Comparison of ENCODE assay signal across 1 cellular context in the genomic region with DNA sequence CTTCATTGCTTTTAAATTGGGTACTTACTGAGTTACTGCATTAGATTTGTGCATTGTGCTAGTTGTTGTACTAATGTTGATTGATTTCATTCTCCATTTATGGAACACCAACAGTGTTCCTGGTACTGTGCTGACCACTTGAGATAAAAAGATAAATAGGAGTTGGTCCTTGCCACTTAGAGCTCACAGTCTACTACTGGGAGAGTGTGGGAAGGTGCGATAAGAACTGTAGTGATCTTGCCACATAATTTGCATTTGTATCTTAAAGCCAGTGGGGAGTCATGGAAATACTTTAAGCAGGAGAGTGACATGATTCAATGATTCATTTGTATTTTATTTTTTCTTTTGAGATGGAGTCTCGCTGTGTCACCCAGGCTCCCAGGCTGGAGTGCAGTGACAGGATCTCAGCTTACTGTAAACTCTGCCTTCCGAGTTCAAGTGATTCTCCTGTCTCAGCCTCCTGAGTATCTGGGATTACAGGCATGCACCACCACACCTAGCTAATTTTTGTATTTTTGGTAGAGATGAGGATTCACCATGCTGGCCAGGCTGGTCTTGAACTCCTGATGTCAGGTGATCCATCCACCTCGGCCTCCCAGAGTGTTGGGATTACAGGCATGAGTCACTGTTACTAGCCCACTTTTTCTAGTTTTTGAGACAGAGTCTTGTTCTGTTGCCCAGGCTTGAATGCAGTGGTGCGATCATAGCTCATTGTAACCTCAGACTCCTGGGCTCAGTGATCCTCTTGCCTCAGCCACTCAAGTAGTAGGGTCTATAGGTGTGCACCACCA.
A peak's percentile ranks its signal among the peaks of the same experiment; 100 is the strongest.
TF ChIP-seq lines count a peak whose summit lies in the region.

No MANE protein-coding gene starts in this region.

TF ChIP-seq in K562, 482 proteins besides CTCF, POLR2A, EP300 and RAD21 (continued from another document and continues in another):
- TF ChIP-seq, protein P1, sequence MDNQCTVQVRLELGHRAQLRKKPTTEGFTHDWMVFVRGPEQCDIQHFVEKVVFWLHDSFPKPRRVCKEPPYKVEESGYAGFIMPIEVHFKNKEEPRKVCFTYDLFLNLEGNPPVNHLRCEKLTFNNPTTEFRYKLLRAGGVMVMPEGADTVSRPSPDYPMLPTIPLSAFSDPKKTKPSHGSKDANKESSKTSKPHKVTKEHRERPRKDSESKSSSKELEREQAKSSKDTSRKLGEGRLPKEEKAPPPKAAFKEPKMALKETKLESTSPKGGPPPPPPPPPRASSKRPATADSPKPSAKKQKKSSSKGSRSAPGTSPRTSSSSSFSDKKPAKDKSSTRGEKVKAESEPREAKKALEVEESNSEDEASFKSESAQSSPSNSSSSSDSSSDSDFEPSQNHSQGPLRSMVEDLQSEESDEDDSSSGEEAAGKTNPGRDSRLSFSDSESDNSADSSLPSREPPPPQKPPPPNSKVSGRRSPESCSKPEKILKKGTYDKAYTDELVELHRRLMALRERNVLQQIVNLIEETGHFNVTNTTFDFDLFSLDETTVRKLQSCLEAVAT (IDR thresholded peaks at IDR 0.05) = peak in 1 of 2 experiments; percentile 6; a peak in 1 of 4 replicates
- TF ChIP-seq SOX6 (IDR thresholded peaks at IDR 0.05) = peak; percentile 93
- TF ChIP-seq NRF1 (conservative IDR thresholded peaks at IDR 0.05 in 1 of 2, IDR thresholded peaks at IDR 0.05 in 1 of 2) = 0 out of 4 replicates have a peak, but pooled peaks of 1 of the 2 experiments have one; percentile 36
- peak; percentile 74 for TF ChIP-seq ATF3 (IDR thresholded peaks at IDR 0.05)
- peak; percentile 75; the same call in 1 of the 2 replicates for TF ChIP-seq ATF3 (CRISPR knock-in tag; conservative IDR thresholded peaks at IDR 0.05)
- 0 out of 2 replicates have a peak, but pooled peaks have one; percentile 36 for TF ChIP-seq ZNF589 (CRISPR knock-in tag; IDR thresholded peaks at IDR 0.05; ENCODE audit: low read depth)
- no peak for TF ChIP-seq POLR2H (tag; IDR thresholded peaks at IDR 0.05; ENCODE audit: low read depth)
- TF ChIP-seq SMARCA5 (IDR thresholded peaks at IDR 0.05) = 0 out of 2 replicates have a peak, but pooled peaks have one; percentile 56
- peak in 1 of 2 experiments; percentile 88; a peak in 2 of 4 replicates for TF ChIP-seq RCOR1 (IDR thresholded peaks at IDR 0.05; ENCODE audit: borderline replicate concordance in 1 of 2, low read depth in 2 of 2, low read length in 2 of 2)
- TF ChIP-seq PML (IDR thresholded peaks at IDR 0.05; ENCODE audit: low read length) = peak; percentile 65; the same call in 1 of the 2 replicates
- peak; percentile 84 for TF ChIP-seq CTBP1 (IDR thresholded peaks at IDR 0.05; ENCODE audit: borderline replicate concordance)
- peak; percentile 85 for TF ChIP-seq CBFA2T2 (conservative IDR thresholded peaks at IDR 0.05)
- no peak for TF ChIP-seq XRCC5 (IDR thresholded peaks at IDR 0.05; ENCODE audit: low read depth, low read length)
- TF ChIP-seq HDAC2 (IDR thresholded peaks at IDR 0.05) = peak; percentile 86; the same call in 1 of the 2 replicates
- TF ChIP-seq ZNF445 (CRISPR knock-in tag; IDR thresholded peaks at IDR 0.05; ENCODE audit: low read depth) = no peak
- TF ChIP-seq MTA1 (IDR thresholded peaks at IDR 0.05; ENCODE audit: borderline replicate concordance) = peak; percentile 59; the same call in 1 of the 2 replicates
- TF ChIP-seq BRF2 (IDR thresholded peaks at IDR 0.05; ENCODE audit: borderline replicate concordance, insufficient read depth, insufficient read length) = no peak
- TF ChIP-seq C11orf30 (IDR thresholded peaks at IDR 0.05; ENCODE audit: low read depth) = peak; percentile 65; the same call in 1 of the 2 replicates
- TF ChIP-seq CBFA2T3 (IDR thresholded peaks at IDR 0.05) = peak; percentile 91
- no peak for TF ChIP-seq SAP30 (IDR thresholded peaks at IDR 0.05; ENCODE audit: borderline replicate concordance, insufficient read depth, low read depth, low read length, poor library complexity, severe bottlenecking)
- TF ChIP-seq ATF7 (IDR thresholded peaks at IDR 0.05) = peak; percentile 80
- TF ChIP-seq EGR1 (conservative IDR thresholded peaks at IDR 0.05) = no peak
- TF ChIP-seq, protein P2, sequence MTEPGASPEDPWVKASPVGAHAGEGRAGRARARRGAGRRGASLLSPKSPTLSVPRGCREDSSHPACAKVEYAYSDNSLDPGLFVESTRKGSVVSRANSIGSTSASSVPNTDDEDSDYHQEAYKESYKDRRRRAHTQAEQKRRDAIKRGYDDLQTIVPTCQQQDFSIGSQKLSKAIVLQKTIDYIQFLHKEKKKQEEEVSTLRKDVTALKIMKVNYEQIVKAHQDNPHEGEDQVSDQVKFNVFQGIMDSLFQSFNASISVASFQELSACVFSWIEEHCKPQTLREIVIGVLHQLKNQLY (CRISPR knock-in tag; conservative IDR thresholded peaks at IDR 0.05) = no peak
- peak; percentile 62 for TF ChIP-seq CREM (IDR thresholded peaks at IDR 0.05; ENCODE audit: low read depth)
- TF ChIP-seq HDAC3 (IDR thresholded peaks at IDR 0.05; ENCODE audit: borderline replicate concordance, partially characterized antibody) = peak; percentile 43
- peak; percentile 93 for TF ChIP-seq FOSL1 (tag; conservative IDR thresholded peaks at IDR 0.05)
- peak; percentile 90 for TF ChIP-seq PKNOX1 (IDR thresholded peaks at IDR 0.05)
- peak; percentile 28; the same call in 1 of the 2 replicates for TF ChIP-seq BHLHE40 (IDR thresholded peaks at IDR 0.05; ENCODE audit: low read length)
- peak; percentile 26; the same call in 1 of the 2 replicates for TF ChIP-seq CREB1 (IDR thresholded peaks at IDR 0.05)
- no peak for TF ChIP-seq CREB1 (CRISPR knock-in tag; IDR thresholded peaks at IDR 0.05)
- peak; percentile 51; the same call in 1 of the 2 replicates for TF ChIP-seq FOXM1 (IDR thresholded peaks at IDR 0.05; ENCODE audit: low read depth)
- no peak for TF ChIP-seq FOXM1 (CRISPR knock-in tag; IDR thresholded peaks at IDR 0.05; ENCODE audit: low read depth)
- no peak for TF ChIP-seq CBX8 (IDR thresholded peaks at IDR 0.05; ENCODE audit: borderline replicate concordance, extremely low read depth, low read depth, low read length, poor library complexity, severe bottlenecking)
- TF ChIP-seq, protein P3, sequence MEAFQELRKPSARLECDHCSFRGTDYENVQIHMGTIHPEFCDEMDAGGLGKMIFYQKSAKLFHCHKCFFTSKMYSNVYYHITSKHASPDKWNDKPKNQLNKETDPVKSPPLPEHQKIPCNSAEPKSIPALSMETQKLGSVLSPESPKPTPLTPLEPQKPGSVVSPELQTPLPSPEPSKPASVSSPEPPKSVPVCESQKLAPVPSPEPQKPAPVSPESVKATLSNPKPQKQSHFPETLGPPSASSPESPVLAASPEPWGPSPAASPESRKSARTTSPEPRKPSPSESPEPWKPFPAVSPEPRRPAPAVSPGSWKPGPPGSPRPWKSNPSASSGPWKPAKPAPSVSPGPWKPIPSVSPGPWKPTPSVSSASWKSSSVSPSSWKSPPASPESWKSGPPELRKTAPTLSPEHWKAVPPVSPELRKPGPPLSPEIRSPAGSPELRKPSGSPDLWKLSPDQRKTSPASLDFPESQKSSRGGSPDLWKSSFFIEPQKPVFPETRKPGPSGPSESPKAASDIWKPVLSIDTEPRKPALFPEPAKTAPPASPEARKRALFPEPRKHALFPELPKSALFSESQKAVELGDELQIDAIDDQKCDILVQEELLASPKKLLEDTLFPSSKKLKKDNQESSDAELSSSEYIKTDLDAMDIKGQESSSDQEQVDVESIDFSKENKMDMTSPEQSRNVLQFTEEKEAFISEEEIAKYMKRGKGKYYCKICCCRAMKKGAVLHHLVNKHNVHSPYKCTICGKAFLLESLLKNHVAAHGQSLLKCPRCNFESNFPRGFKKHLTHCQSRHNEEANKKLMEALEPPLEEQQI (IDR thresholded peaks at IDR 0.05) = peak; percentile 45; the same call in 1 of the 2 replicates
- peak; percentile 95 for TF ChIP-seq SMARCA4 (IDR thresholded peaks at IDR 0.05)
- 0 out of 2 replicates have a peak, but pooled peaks have one; percentile 48 for TF ChIP-seq ZNF584 (CRISPR knock-in tag; IDR thresholded peaks at IDR 0.05; ENCODE audit: low read depth)
- peak; percentile 75 to 84 for TF ChIP-seq KDM1A (IDR thresholded peaks at IDR 0.05)
- peak; percentile 93 for TF ChIP-seq ZNF766 (CRISPR knock-in tag; conservative IDR thresholded peaks at IDR 0.05)
- no peak for TF ChIP-seq FOS (IDR thresholded peaks at IDR 0.05; ENCODE audit: extremely low read depth, insufficient read length)
- no peak for TF ChIP-seq KLF10 (CRISPR knock-in tag; IDR thresholded peaks at IDR 0.05)
- TF ChIP-seq TEAD1 (CRISPR knock-in tag; IDR thresholded peaks at IDR 0.05) = peak in 1 of 2 experiments; percentile 66; a peak in 1 of 4 replicates
- peak; percentile 86 for TF ChIP-seq STAT5A (IDR thresholded peaks at IDR 0.05; ENCODE audit: borderline replicate concordance, low read length)
- peak; percentile 95 for TF ChIP-seq DPF2 (IDR thresholded peaks at IDR 0.05)
- 0 out of 2 replicates have a peak, but pooled peaks have one; percentile 37 for TF ChIP-seq NBN (IDR thresholded peaks at IDR 0.05; ENCODE audit: low read depth)
- TF ChIP-seq, protein P4, sequence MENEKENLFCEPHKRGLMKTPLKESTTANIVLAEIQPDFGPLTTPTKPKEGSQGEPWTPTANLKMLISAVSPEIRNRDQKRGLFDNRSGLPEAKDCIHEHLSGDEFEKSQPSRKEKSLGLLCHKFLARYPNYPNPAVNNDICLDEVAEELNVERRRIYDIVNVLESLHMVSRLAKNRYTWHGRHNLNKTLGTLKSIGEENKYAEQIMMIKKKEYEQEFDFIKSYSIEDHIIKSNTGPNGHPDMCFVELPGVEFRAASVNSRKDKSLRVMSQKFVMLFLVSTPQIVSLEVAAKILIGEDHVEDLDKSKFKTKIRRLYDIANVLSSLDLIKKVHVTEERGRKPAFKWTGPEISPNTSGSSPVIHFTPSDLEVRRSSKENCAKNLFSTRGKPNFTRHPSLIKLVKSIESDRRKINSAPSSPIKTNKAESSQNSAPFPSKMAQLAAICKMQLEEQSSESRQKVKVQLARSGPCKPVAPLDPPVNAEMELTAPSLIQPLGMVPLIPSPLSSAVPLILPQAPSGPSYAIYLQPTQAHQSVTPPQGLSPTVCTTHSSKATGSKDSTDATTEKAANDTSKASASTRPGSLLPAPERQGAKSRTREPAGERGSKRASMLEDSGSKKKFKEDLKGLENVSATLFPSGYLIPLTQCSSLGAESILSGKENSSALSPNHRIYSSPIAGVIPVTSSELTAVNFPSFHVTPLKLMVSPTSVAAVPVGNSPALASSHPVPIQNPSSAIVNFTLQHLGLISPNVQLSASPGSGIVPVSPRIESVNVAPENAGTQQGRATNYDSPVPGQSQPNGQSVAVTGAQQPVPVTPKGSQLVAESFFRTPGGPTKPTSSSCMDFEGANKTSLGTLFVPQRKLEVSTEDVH (IDR thresholded peaks at IDR 0.05; ENCODE audit: low read depth, partially characterized antibody) = no peak
- TF ChIP-seq EZH2 (IDR thresholded peaks at IDR 0.05; ENCODE audit: borderline replicate concordance, low read depth, low read length) = no peak
- peak; percentile 51; the same call in 1 of the 2 replicates for TF ChIP-seq FOXJ3 (CRISPR knock-in tag; IDR thresholded peaks at IDR 0.05)
- no peak for TF ChIP-seq ZC3H11A (IDR thresholded peaks at IDR 0.05; ENCODE audit: low read depth, low read length)
- TF ChIP-seq NCOA1 (IDR thresholded peaks at IDR 0.05; ENCODE audit: low read depth) = no peak; the same call in 1 of the 2 replicates
- TF ChIP-seq RFX1 (IDR thresholded peaks at IDR 0.05) = peak; percentile 47
- TF ChIP-seq VEZF1 (CRISPR knock-in tag; IDR thresholded peaks at IDR 0.05) = peak; percentile 51
- peak; percentile 74 for TF ChIP-seq SMARCC2 (IDR thresholded peaks at IDR 0.05; ENCODE audit: low read depth)
- TF ChIP-seq BCOR (IDR thresholded peaks at IDR 0.05) = peak; percentile 22; the same call in 1 of the 2 replicates
- no peak for TF ChIP-seq ETV5 (CRISPR knock-in tag; IDR thresholded peaks at IDR 0.05; ENCODE audit: low read depth)
